Comparison of ENCODE assay signal across 7 cellular contexts in the genomic region with DNA sequence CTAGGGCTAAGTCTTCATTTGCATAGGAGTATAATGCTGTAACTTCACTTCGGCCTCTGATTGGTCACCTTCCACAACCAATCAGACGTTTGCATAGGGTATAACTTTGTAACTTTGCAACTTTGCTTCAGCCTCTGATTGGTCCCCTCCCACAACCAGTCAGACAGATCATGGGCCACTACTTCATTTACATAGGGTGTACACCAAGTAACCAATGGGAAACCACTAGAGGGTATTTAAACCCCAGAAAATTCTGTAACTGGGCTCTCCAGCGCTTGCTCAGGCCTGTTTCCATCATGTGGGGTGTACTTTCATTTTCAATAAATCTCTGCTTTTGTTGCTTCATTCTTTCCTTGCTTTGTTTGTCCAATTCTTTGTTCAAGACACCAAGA. TPM values are rescaled to one million over a fixed set of nuclear protein-coding genes. Genes with fewer than 3 reads are reported as not detected.
A peak's percentile ranks its signal among the peaks of the same experiment; 100 is the strongest.
DNase-seq lines count a peak whose midpoint lies in the region; ATAC-seq and TF ChIP-seq lines count a peak whose summit lies in the region.
"Not testable (repeated sequence)": the region's sequence is repeated elsewhere in the genome, so short reads cannot be mapped to it uniquely, and the experiment has no call there.

No MANE protein-coding gene starts in this region.

- H3K4me1 Mint-ChIP-seq in activated CD8-positive, alpha-beta T cell treated with anti-CD3 and anti-CD28 coated beads for 36 hours (ENCODE audit: low read depth) = peaks cover 72% of the 10 kb centered on the region
- H3K4me1 Mint-ChIP-seq in brain = peaks cover 52% of the 10 kb centered on the region
- H3K4me1 Mint-ChIP-seq in natural killer cell treated with Interleukin-12 subunit alpha and Interleukin-12 subunit beta and Interleukin-15 and Interleukin-18, amount 100 ng/mL, for 72 hours (ENCODE audit: low read depth in 2 of 2) = peaks cover 21 to 28% of the 10 kb centered on the region in 2 donors

- not testable (repeated sequence) for H3K27ac Mint-ChIP-seq in activated CD8-positive, alpha-beta T cell treated with anti-CD3 and anti-CD28 coated beads for 36 hours
- H3K27ac Mint-ChIP-seq in brain = peak overlapping the region in 4 of 5 experiments; percentile 0 to 92 (median 90)
- H3K27ac Mint-ChIP-seq in natural killer cell treated with Interleukin-12 subunit alpha and Interleukin-12 subunit beta and Interleukin-15 and Interleukin-18, amount 100 ng/mL, for 72 hours = peak overlapping the region in 1 of 2 donors; percentile 12

- DNase-seq in EL (peak; percentile 87), LHCN-M2 (ENCODE audit: low read depth) (peak; percentile 95), SK-MEL-5 (ENCODE audit: low read depth, low spot score) (peak; percentile 44), fibroblast of peridontal ligament (ENCODE audit: extremely low read depth) (peak; percentile 48)
- DNase-seq in activated CD8-positive, alpha-beta T cell treated with anti-CD3 and anti-CD28 coated beads for 36 hours = peak; percentile 62
- DNase-seq in natural killer cell treated with Interleukin-12 subunit alpha and Interleukin-12 subunit beta and Interleukin-15 and Interleukin-18, amount 100 ng/mL, for 72 hours (ENCODE audit: low spot score) = not testable (repeated sequence)

- not testable (repeated sequence) for H3K27me3 Mint-ChIP-seq in activated CD8-positive, alpha-beta T cell treated with anti-CD3 and anti-CD28 coated beads for 36 hours; brain; natural killer cell treated with Interleukin-12 subunit alpha and Interleukin-12 subunit beta and Interleukin-15 and Interleukin-18, amount 100 ng/mL, for 72 hours

- intact Hi-C loops in activated CD8-positive, alpha-beta T cell treated with anti-CD3 and anti-CD28 coated beads for 36 hours (cut with micrococcal nuclease) = not testable (repeated sequence)

- in situ Hi-C loops in SK-MEL-5 (cut with HindIII; ENCODE audit: low pct_unique_long_range_greater_than_20kb, low sequenced_read_pairs) = not testable (repeated sequence)

- peak; percentile 7 for ATAC-seq in activated CD8-positive, alpha-beta T cell treated with anti-CD3 and anti-CD28 coated beads for 36 hours
- ATAC-seq in natural killer cell treated with Interleukin-12 subunit alpha and Interleukin-12 subunit beta and Interleukin-15 and Interleukin-18, amount 100 ng/mL, for 72 hours = not testable (repeated sequence)

- not testable (repeated sequence) for TF ChIP-seq CTCF in activated CD8-positive, alpha-beta T cell treated with anti-CD3 and anti-CD28 coated beads for 36 hours (IDR thresholded peaks at IDR 0.05); brain (conservative IDR thresholded peaks at IDR 0.05)

- POLR2A ChIA-PET in activated CD8-positive, alpha-beta T cell treated with anti-CD3 and anti-CD28 coated beads for 36 hours (lab: Charles Lee) = interaction anchor here (1.4 kb wide), 1 partner anchor 10 kb away, joined by 4 read pairs; a partner anchor contains a TSS

- H3K9me3 Mint-ChIP-seq in activated CD8-positive, alpha-beta T cell treated with anti-CD3 and anti-CD28 coated beads for 36 hours; brain; natural killer cell treated with Interleukin-12 subunit alpha and Interleukin-12 subunit beta and Interleukin-15 and Interleukin-18, amount 100 ng/mL, for 72 hours: not testable (repeated sequence)

- H3K4me3 Mint-ChIP-seq in activated CD8-positive, alpha-beta T cell treated with anti-CD3 and anti-CD28 coated beads for 36 hours = not testable (repeated sequence)
- peak overlapping the region in 1 of 5 experiments; percentile 17 for H3K4me3 Mint-ChIP-seq in brain
- peak overlapping the region; percentile 47 for H3K4me3 Mint-ChIP-seq in natural killer cell treated with Interleukin-12 subunit alpha and Interleukin-12 subunit beta and Interleukin-15 and Interleukin-18, amount 100 ng/mL, for 72 hours

- CTCF ChIA-PET in activated CD8-positive, alpha-beta T cell treated with anti-CD3 and anti-CD28 coated beads for 36 hours (lab: Charles Lee) = interaction anchor here (1.0 kb wide), 1 partner anchor 10 kb away, joined by 3 read pairs; no protein-coding TSS in a partner anchor

- not testable (repeated sequence) for H3K36me3 Mint-ChIP-seq in activated CD8-positive, alpha-beta T cell treated with anti-CD3 and anti-CD28 coated beads for 36 hours (ENCODE audit: low read depth); brain; natural killer cell treated with Interleukin-12 subunit alpha and Interleukin-12 subunit beta and Interleukin-15 and Interleukin-18, amount 100 ng/mL, for 72 hours

RNA-seq across cellular contexts. Expression of a gene that starts 10.2 kb away (rescaled TPM):
- total RNA-seq in LHCN-M2 (2014; rRNA removed) = 51.4 and 66.4 TPM in 2 replicates
- 142 TPM for polyA plus RNA-seq in LHCN-M2 (2012)
- 82.5 and 83.7 TPM in 2 replicates for total RNA-seq in SK-MEL-5 (2014; rRNA removed; shearing (Covaris generic))
- 52.1 and 95.1 TPM in 2 replicates for polyA plus RNA-seq in SK-MEL-5 (2015; cell fraction: cytosol; rRNA removed)
- 26.9 and 41.9 TPM in 2 replicates for polyA plus RNA-seq in SK-MEL-5 (2015; cell fraction: nucleus; rRNA removed)
- 10 to 100 TPM; 80.1 to 87.2 TPM for total RNA-seq in activated CD8-positive, alpha-beta T cell treated with anti-CD3 and anti-CD28 coated beads for 36 hours
- 59.0 TPM for polyA plus RNA-seq in brain (ENCODE audit: insufficient read depth, low read depth, low replicate concordance)
- total RNA-seq in natural killer cell treated with Interleukin-12 subunit alpha and Interleukin-12 subunit beta and Interleukin-15 and Interleukin-18, amount 100 ng/mL, for 72 hours = 10 to 100 TPM; 45.3 to 62.7 TPM

RNA-seq across cellular contexts. Expression of a gene that starts 11.8 kb away (rescaled TPM):
- 45.3 and 65.8 TPM in 2 replicates for total RNA-seq in LHCN-M2 (2014; rRNA removed)
- polyA plus RNA-seq in LHCN-M2 (2012) = 198 TPM
- 88.1 and 93.4 TPM in 2 replicates for total RNA-seq in SK-MEL-5 (2014; rRNA removed; shearing (Covaris generic))
- 114 and 263 TPM in 2 replicates for polyA plus RNA-seq in SK-MEL-5 (2015; cell fraction: cytosol; rRNA removed)
- 9.3 and 21.4 TPM in 2 replicates for polyA plus RNA-seq in SK-MEL-5 (2015; cell fraction: nucleus; rRNA removed)
- 10 to 100 TPM; 32.2 to 39.1 TPM for total RNA-seq in activated CD8-positive, alpha-beta T cell treated with anti-CD3 and anti-CD28 coated beads for 36 hours
- 95.6 TPM for polyA plus RNA-seq in brain (ENCODE audit: insufficient read depth, low read depth, low replicate concordance)
- 10 to 100 TPM; 25.3 to 35.5 TPM for total RNA-seq in natural killer cell treated with Interleukin-12 subunit alpha and Interleukin-12 subunit beta and Interleukin-15 and Interleukin-18, amount 100 ng/mL, for 72 hours
